In the genomic region with DNA sequence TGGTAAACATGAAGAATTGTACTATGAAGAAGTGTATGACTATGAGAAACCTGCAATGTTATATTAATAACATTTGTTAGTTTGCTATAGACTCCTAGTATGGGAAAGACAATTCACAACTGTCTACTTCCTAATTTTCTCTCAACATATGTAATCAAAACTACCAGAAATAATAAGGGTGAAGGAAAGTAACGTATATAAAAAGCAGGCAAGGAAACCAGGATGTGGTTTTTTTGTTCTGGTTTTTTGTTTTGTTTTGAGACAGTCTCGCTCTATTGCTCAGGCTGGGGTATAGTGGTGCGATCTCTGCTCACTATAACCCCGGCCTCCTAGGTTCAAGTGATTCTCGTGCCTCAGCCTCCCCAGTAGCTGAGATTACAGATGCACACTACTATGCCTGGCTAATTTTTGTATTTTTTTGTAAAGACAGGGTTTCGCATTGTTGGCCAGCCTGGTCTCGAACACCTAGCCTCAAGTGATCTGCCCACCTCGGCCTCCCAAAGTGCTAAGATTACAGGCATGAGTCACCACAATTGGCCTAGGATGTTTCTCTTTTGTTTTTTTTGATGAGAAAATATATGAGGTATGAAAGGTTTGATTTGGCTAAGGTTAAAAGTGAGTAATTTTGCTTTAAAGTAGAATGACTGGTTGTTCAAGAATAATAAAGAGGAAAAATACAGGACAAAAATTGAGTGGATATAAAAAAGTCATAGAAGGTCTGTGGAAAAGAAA, we compare ENCODE assay signal across 20 cellular contexts.
A peak's percentile ranks its signal among the peaks of the same experiment; 100 is the strongest.
DNase-seq lines count a peak whose midpoint lies in the region; ATAC-seq, FAIRE-seq and TF ChIP-seq lines count a peak whose summit lies in the region.
"Had no signal": no experiment of that assay in that cellular context is flagged by ENCODE, and none has a peak within 500 bp of the region (broad histone marks: within the 10 kb centered on the region; RNA-seq: fewer than 3 reads in every experiment).

No MANE protein-coding gene starts in this region.

- no peaks in the 10 kb centered on the region for H4K20me1 ChIP-seq in GM12878 (ENCODE audit: control insufficient read depth, insufficient read depth)

- ATAC-seq in GM21381 (IDR thresholded peaks at IDR 0.05; ENCODE audit: unreplicated experiment) (peak; percentile 75), HG03342 (IDR thresholded peaks at IDR 0.05; ENCODE audit: unreplicated experiment) (peak; percentile 63), GM12878 (peak; percentile 83), GM18520 (IDR thresholded peaks at IDR 0.05; ENCODE audit: unreplicated experiment) (no peak)
- ATAC-seq: body of pancreas, HCT116 had no signal

- no TSS peak for BruUV-seq in GM12878 (replicated peaks; lab: Mats Ljungman, UMichigan)

- H3K27ac Mint-ChIP-seq in osteocyte (ENCODE audit: unreplicated experiment) = no peak overlapping the region
- no peak overlapping the region for H3K27ac Mint-ChIP-seq in activated naive CD4-positive, alpha-beta T cell treated with anti-CD3 and anti-CD28 coated beads, Interleukin-2, amount 10 ng/mL, durations not matched to agents 7 days and 5 days
- H3K27ac Mint-ChIP-seq: CD8-positive, alpha-beta memory T cell; T-helper 2 cell treated with Interferon-gamma antibody and Interleukin-4, amounts not matched to agents 5 μg/mL and 100 μg/mL, for 36 hours had no signal

- no peak overlapping the region for H2AFZ ChIP-seq in GM12878 (ENCODE audit: control insufficient read depth, low read depth, low read length)

- H3K36me3 Mint-ChIP-seq in osteocyte (ENCODE audit: unreplicated experiment) = no peaks in the 10 kb centered on the region
- H3K36me3 Mint-ChIP-seq in activated naive CD4-positive, alpha-beta T cell treated with anti-CD3 and anti-CD28 coated beads, Interleukin-2, amount 10 ng/mL, durations not matched to agents 7 days and 5 days = no peaks in the 10 kb centered on the region
- H3K36me3 Mint-ChIP-seq: CD8-positive, alpha-beta memory T cell had no signal

- H3K27me3 ChIP-seq in GM12878 (replicated peaks in 1 of 2; ENCODE audit: control insufficient read depth in 2 of 2, insufficient read depth in 2 of 2, low read length in 1 of 2) = no peaks in the 10 kb centered on the region; a peak in 1 of 4 replicates
- H3K27me3 ChIP-seq: body of pancreas had no signal

- no peak overlapping the region for H3K4me2 ChIP-seq in GM12878 (ENCODE audit: control insufficient read depth, insufficient read depth)

- no peaks in the 10 kb centered on the region for H3K9me3 Mint-ChIP-seq in osteocyte (ENCODE audit: unreplicated experiment)
- no peaks in the 10 kb centered on the region for H3K9me3 Mint-ChIP-seq in activated naive CD4-positive, alpha-beta T cell treated with anti-CD3 and anti-CD28 coated beads, Interleukin-2, amount 10 ng/mL, durations not matched to agents 7 days and 5 days
- H3K9me3 Mint-ChIP-seq: T-helper 2 cell treated with Interferon-gamma antibody and Interleukin-4, amounts not matched to agents 5 μg/mL and 100 μg/mL, for 36 hours had no signal

- no peak for TF ChIP-seq RAD21 in GM12878 (IDR thresholded peaks at IDR 0.05; ENCODE audit: insufficient read depth, low read depth, low read length)

- H3K9ac ChIP-seq in GM12878 (ENCODE audit: control insufficient read depth, insufficient read depth, low read length) = no peak overlapping the region

- intact Hi-C loops in GM12878 (cut with micrococcal nuclease; ENCODE audit: unreplicated experiment) = no loop called here

- TF ChIP-seq CTCF in GM12878 (IDR thresholded peaks at IDR 0.05 in 2 of 3, conservative IDR thresholded peaks at IDR 0.05 in 1 of 3; ENCODE audit: control insufficient read depth in 2 of 3, extremely low read depth in 1 of 3, insufficient read depth in 1 of 3, low read depth in 3 of 3, low read length in 3 of 3) (no peak), osteocyte (IDR thresholded peaks at IDR 0.05) (no peak)

- WGBS in GM12878 (ENCODE audit: insufficient coverage, insufficient replicate concordance, low lambda C conversion rate, missing lambda C conversion rate) = 13% methylated on average over 8 of the region's 8 CpGs

- H3K4me3 ChIP-seq in GM12878 = no peak overlapping the region
- H3K4me3 ChIP-seq: body of pancreas, thoracic aorta had no signal

- RAD21 ChIA-PET in GM12878 (lab: Charles Lee; ENCODE audit: unreplicated experiment) = no interaction called here

- no peak overlapping the region for H3K4me3 Mint-ChIP-seq in osteocyte (ENCODE audit: unreplicated experiment)
- H3K4me3 Mint-ChIP-seq in activated naive CD4-positive, alpha-beta T cell treated with anti-CD3 and anti-CD28 coated beads, Interleukin-2, amount 10 ng/mL, durations not matched to agents 7 days and 5 days = no peak overlapping the region
- H3K4me3 Mint-ChIP-seq: CD8-positive, alpha-beta memory T cell; T-helper 2 cell treated with Interferon-gamma antibody and Interleukin-4, amounts not matched to agents 5 μg/mL and 100 μg/mL, for 36 hours had no signal

- no peaks in the 10 kb centered on the region for H3K27me3 Mint-ChIP-seq in osteocyte (ENCODE audit: unreplicated experiment)
- H3K27me3 Mint-ChIP-seq in activated naive CD4-positive, alpha-beta T cell treated with anti-CD3 and anti-CD28 coated beads, Interleukin-2, amount 10 ng/mL, durations not matched to agents 7 days and 5 days = peaks cover 8% of the 10 kb centered on the region
- H3K27me3 Mint-ChIP-seq: CD8-positive, alpha-beta memory T cell had no signal

- no peaks in the 10 kb centered on the region for H3K36me3 ChIP-seq in GM12878 (ENCODE audit: control insufficient read depth in 2 of 2, insufficient read depth in 2 of 2, low read length in 1 of 2)
- H3K36me3 ChIP-seq: thoracic aorta had no signal

- H3K4me1 Mint-ChIP-seq in osteocyte (ENCODE audit: unreplicated experiment) = peaks cover 7% of the 10 kb centered on the region
- peaks cover 7% of the 10 kb centered on the region for H3K4me1 Mint-ChIP-seq in activated naive CD4-positive, alpha-beta T cell treated with anti-CD3 and anti-CD28 coated beads, Interleukin-2, amount 10 ng/mL, durations not matched to agents 7 days and 5 days
- H3K4me1 Mint-ChIP-seq: CD8-positive, alpha-beta memory T cell had no signal

- no peak for FAIRE-seq in GM12878 (lab: Jason Lieb, UNC)

- no peaks in the 10 kb centered on the region for H3K79me2 ChIP-seq in GM12878 (ENCODE audit: control insufficient read depth, insufficient read depth, low read length)

- DNase-seq in NOMO-1 treated with DMSO at 0.1 percent for 48 hours (lab: John Stamatoyannopoulos, UW; ENCODE audit: unreplicated experiment) (peak; percentile 0), NOMO-1 (lab: John Stamatoyannopoulos, UW; ENCODE audit: unreplicated experiment in 2 of 2) (no peak), GM12878 (ENCODE audit: low read depth, low spot score) (no peak), osteocyte (ENCODE audit: extremely low spot score, unreplicated experiment) (no peak)
- no peak for DNase-seq in activated naive CD4-positive, alpha-beta T cell treated with anti-CD3 and anti-CD28 coated beads, Interleukin-2, amount 10 ng/mL, durations not matched to agents 7 days and 5 days
- DNase-seq: activated CD4-positive, alpha-beta T cell treated with anti-CD3 and anti-CD28 coated beads, Interleukin-2, amount 50 U/mL, for 48 hours; activated gamma-delta T cell treated with Interleukin-2 at 50 U/mL for 16 hours; body of pancreas; CD8-positive, alpha-beta memory T cell; Karpas-422; NCI-H2029 treated with DMSO at 0.1 percent for 48 hours; NCI-H774; Right ventricle myocardium superior had no signal

- no peaks in the 10 kb centered on the region for H3K4me1 ChIP-seq in GM12878 (ENCODE audit: control insufficient read depth, insufficient read depth, low read length)
- H3K4me1 ChIP-seq: body of pancreas had no signal

- H3K27ac ChIP-seq in GM12878 (ENCODE audit: control insufficient read depth, insufficient read depth) = no peak overlapping the region
- H3K27ac ChIP-seq: 22Rv1, body of pancreas, thoracic aorta had no signal

- CTCF ChIA-PET in GM12878 (lab: Yijun Ruan, JAX) = no interaction called here
- CTCF ChIA-PET in activated naive CD4-positive, alpha-beta T cell treated with anti-CD3 and anti-CD28 coated beads, Interleukin-2, amount 10 ng/mL, durations not matched to agents 7 days and 5 days (lab: Charles Lee) = no interaction called here

- in situ Hi-C loops in GM12878 (cut with MboI) = no loop called here

- TF ChIP-seq POLR2A in GM12878 (IDR thresholded peaks at IDR 0.05; ENCODE audit: low read depth, low read length) = no peak

- SMC1A ChIA-PET in GM12878 (lab: Charles Lee; ENCODE audit: uncharacterized antibody, unreplicated experiment) = no interaction called here

- TF ChIP-seq EP300 in GM12878 (IDR thresholded peaks at IDR 0.05; ENCODE audit: borderline replicate concordance in 1 of 2, control insufficient read depth in 1 of 2, low read depth in 2 of 2, low read length in 2 of 2) = no peak

- POLR2A ChIA-PET in GM12878 (lab: Charles Lee) = no interaction called here

- H3K9me3 ChIP-seq in GM12878 (replicated peaks; ENCODE audit: control insufficient read depth, insufficient read depth, low read length) = no peaks in the 10 kb centered on the region
- H3K9me3 ChIP-seq: body of pancreas, thoracic aorta had no signal

TF ChIP-seq in GM12878, 131 proteins besides CTCF, POLR2A, EP300 and RAD21 (continues in another document):
- TF ChIP-seq, protein P1, sequence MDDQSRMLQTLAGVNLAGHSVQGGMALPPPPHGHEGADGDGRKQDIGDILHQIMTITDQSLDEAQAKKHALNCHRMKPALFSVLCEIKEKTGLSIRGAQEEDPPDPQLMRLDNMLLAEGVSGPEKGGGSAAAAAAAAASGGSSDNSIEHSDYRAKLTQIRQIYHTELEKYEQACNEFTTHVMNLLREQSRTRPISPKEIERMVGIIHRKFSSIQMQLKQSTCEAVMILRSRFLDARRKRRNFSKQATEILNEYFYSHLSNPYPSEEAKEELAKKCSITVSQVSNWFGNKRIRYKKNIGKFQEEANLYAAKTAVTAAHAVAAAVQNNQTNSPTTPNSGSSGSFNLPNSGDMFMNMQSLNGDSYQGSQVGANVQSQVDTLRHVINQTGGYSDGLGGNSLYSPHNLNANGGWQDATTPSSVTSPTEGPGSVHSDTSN (IDR thresholded peaks at IDR 0.05; ENCODE audit: insufficient replicate concordance, low read depth, low read length) = no peak
- TF ChIP-seq POLR2AphosphoS2 (IDR thresholded peaks at IDR 0.05; ENCODE audit: low read depth, low read length) (no peak), ZBTB33 (IDR thresholded peaks at IDR 0.05) (no peak), PML (IDR thresholded peaks at IDR 0.05; ENCODE audit: low read length) (no peak)
